23 cellular contexts compared by ENCODE assay signal in genomic region chr3:50508821-50509220, GRCh38. TPM values are rescaled to one million over a fixed set of nuclear protein-coding genes. Genes with fewer than 3 reads are reported as not detected.
DNase-seq lines count a peak whose midpoint lies in the region; ATAC-seq and TF ChIP-seq lines count a peak whose summit lies in the region.
"Had no signal": no experiment of that assay in that cellular context is flagged by ENCODE, and none has a peak within 500 bp of the region (broad histone marks: within the 10 kb centered on the region; RNA-seq: fewer than 3 reads in every experiment).

No MANE protein-coding gene starts in this region.

- no peak overlapping the region for H2BK20ac ChIP-seq in IMR-90 (ENCODE audit: low read depth, low read length)

- H3K4me2 ChIP-seq in BLaER1 treated with 17β-estradiol and CSF1 and Interleukin-3, amounts not matched to agents 10 nM and 100 nM: peak overlapping the region in 8 of 11 experiments; percentile 22 to 69 (median 43); a peak in 15 of 22 replicates
- no peak overlapping the region for H3K4me2 ChIP-seq in IMR-90 (ENCODE audit: low read depth, low read length)

- H4K20me1 ChIP-seq in BLaER1 treated with 17β-estradiol and CSF1 and Interleukin-3, amounts not matched to agents 10 nM and 100 nM: peaks cover 0 to 19% (median 0%) of the 10 kb centered on the region in 11 experiments; a peak in 8 of 22 replicates
- H4K20me1 ChIP-seq in IMR-90 (ENCODE audit: insufficient read depth, low read length): no peaks in the 10 kb centered on the region

- H3K56ac ChIP-seq in IMR-90 (ENCODE audit: extremely low read depth, insufficient read depth, low read length): no peak overlapping the region

- H4K91ac ChIP-seq in IMR-90 (ENCODE audit: insufficient read depth, low read depth, low read length): no peak overlapping the region

- H2AK5ac ChIP-seq in IMR-90 (ENCODE audit: low read depth, low read length): no peak overlapping the region

- no peaks in the 10 kb centered on the region; the same call in 1 of the 2 replicates for H3K9me1 ChIP-seq in IMR-90 (ENCODE audit: insufficient read depth, low read length)

- no peaks in the 10 kb centered on the region for H3K9me3 ChIP-seq in BLaER1 treated with 17β-estradiol and CSF1 and Interleukin-3, amounts not matched to agents 10 nM and 100 nM (replicated peaks in 1 of 11)
- H3K9me3 ChIP-seq in IMR-90 (ENCODE audit: control insufficient read depth, insufficient read depth, low read length): no peaks in the 10 kb centered on the region
- H3K9me3 ChIP-seq: BE2C had no signal

- no peak overlapping the region for H3K4me3 Mint-ChIP-seq in T-cell
- H3K4me3 Mint-ChIP-seq: CD14-positive monocyte; CD4-positive, alpha-beta memory T cell; CD4-positive, CD25-positive, alpha-beta regulatory T cell; CD8-positive, alpha-beta memory T cell had no signal

- H3K4me1 Mint-ChIP-seq in T-cell: no peaks in the 10 kb centered on the region

- ATAC-seq in IMR-90 (ENCODE audit: low read depth) (no peak), T-cell (replicated peaks in 1 of 4) (no peak)
- ATAC-seq: GM12878 had no signal

- BruUV-seq in IMR-90 (replicated peaks; lab: Mats Ljungman, UMichigan): no TSS peak

- no peak overlapping the region for H2BK15ac ChIP-seq in IMR-90 (ENCODE audit: low read depth, low read length)

- no peak overlapping the region for H3K4me3 ChIP-seq in BLaER1 treated with 17β-estradiol and CSF1 and Interleukin-3, amounts not matched to agents 10 nM and 100 nM
- H3K4me3 ChIP-seq in IMR-90 (ENCODE audit: insufficient read depth, low read depth, low read length): no peak overlapping the region
- H3K4me3 ChIP-seq: GM12878 had no signal

- POLR2A ChIA-PET in IMR-90 (lab: Charles Lee; ENCODE audit: unreplicated experiment): no interaction called here
- POLR2A ChIA-PET in T-cell (lab: Charles Lee): interaction anchor here (0.5 to 0.7 kb wide), 2 partner anchors 203 to 376 kb away, joined by 3 read pairs; no protein-coding TSS in a partner anchor

- WGBS in IMR-90 (ENCODE audit: extremely low coverage in 2 of 2, insufficient read length in 1 of 2), 2 experiments: no CpG with 5 or more reads among the region's 1 CpG

- peak overlapping the region; percentile 10 for H2AFZ ChIP-seq in IMR-90 (replicated peaks; ENCODE audit: low read length, poor library complexity)

- no peak overlapping the region for H3K18ac ChIP-seq in IMR-90 (ENCODE audit: low read depth, low read length)

- no peak for TF ChIP-seq CTCF in IMR-90 (conservative IDR thresholded peaks at IDR 0.05; ENCODE audit: low read depth, low read length)

- H4K5ac ChIP-seq in IMR-90 (ENCODE audit: low read depth, low read length): no peak overlapping the region

- intact Hi-C loops in IMR-90 (cut with micrococcal nuclease): no loop called here

- H3K4ac ChIP-seq in IMR-90 (ENCODE audit: low read depth, low read length): no peak overlapping the region

- H4K8ac ChIP-seq in IMR-90 (ENCODE audit: low read depth in 2 of 2, low read length in 2 of 2): no peak overlapping the region

- H3K9me3 Mint-ChIP-seq in T-cell: no peaks in the 10 kb centered on the region
- H3K9me3 Mint-ChIP-seq: CD14-positive monocyte; CD4-positive, alpha-beta memory T cell; CD8-positive, alpha-beta memory T cell had no signal

- no peak overlapping the region for H3K27ac Mint-ChIP-seq in T-cell
- H3K27ac Mint-ChIP-seq: CD14-positive monocyte; CD4-positive, alpha-beta memory T cell; CD4-positive, CD25-positive, alpha-beta regulatory T cell had no signal

- H3K27ac ChIP-seq in BLaER1 treated with 17β-estradiol and CSF1 and Interleukin-3, amounts not matched to agents 10 nM and 100 nM: no peak overlapping the region
- H3K27ac ChIP-seq in IMR-90 (ENCODE audit: insufficient read depth, low read length): no peak overlapping the region

- H3K14ac ChIP-seq in IMR-90 (replicated peaks; ENCODE audit: low read depth, low read length): no peak overlapping the region

- H2BK120ac ChIP-seq in IMR-90 (ENCODE audit: low read depth, low read length): no peak overlapping the region

- H3K23ac ChIP-seq in IMR-90 (ENCODE audit: low read depth, low read length): no peak overlapping the region

- no peak overlapping the region for H3K9ac ChIP-seq in BLaER1 treated with 17β-estradiol and CSF1 and Interleukin-3, amounts not matched to agents 10 nM and 100 nM
- H3K9ac ChIP-seq in IMR-90 (ENCODE audit: low read depth, low read length): no peak overlapping the region

- H3K27me3 Mint-ChIP-seq in T-cell: peaks cover 0 to 12% of the 10 kb centered on the region in 2 donors

- peaks cover 0 to 61% (median 53%) of the 10 kb centered on the region in 10 experiments; a peak in 16 of 20 replicates for H3K4me1 ChIP-seq in BLaER1 treated with 17β-estradiol and CSF1 and Interleukin-3, amounts not matched to agents 10 nM and 100 nM
- no peaks in the 10 kb centered on the region for H3K4me1 ChIP-seq in IMR-90 (ENCODE audit: control insufficient read depth, insufficient read depth, low read length)

- no peak overlapping the region for H2AK9ac ChIP-seq in IMR-90 (replicated peaks; ENCODE audit: low read depth, low read length, poor library complexity)

- TF ChIP-seq POLR2A in IMR-90 (IDR thresholded peaks at IDR 0.05; ENCODE audit: low read depth, low read length): no peak

- H3K36me3 ChIP-seq in BLaER1 treated with 17β-estradiol and CSF1 and Interleukin-3, amounts not matched to agents 10 nM and 100 nM: no peaks in the 10 kb centered on the region
- H3K36me3 ChIP-seq in IMR-90 (ENCODE audit: control insufficient read depth, insufficient read depth, low read length): no peaks in the 10 kb centered on the region
- H3K36me3 ChIP-seq: BE2C had no signal

- dilution Hi-C loops in IMR-90 (cut with HindIII; ENCODE audit: low sequenced_read_pairs, unreplicated experiment): no loop called here

- TF ChIP-seq RAD21 in IMR-90 (IDR thresholded peaks at IDR 0.05; ENCODE audit: low read length): no peak

- peaks cover 11 to 19% (median 15%) of the 10 kb centered on the region in 11 experiments for H3K27me3 ChIP-seq in BLaER1 treated with 17β-estradiol and CSF1 and Interleukin-3, amounts not matched to agents 10 nM and 100 nM
- peaks cover 75% of the 10 kb centered on the region for H3K27me3 ChIP-seq in IMR-90 (ENCODE audit: control insufficient read depth, insufficient read depth, low read length)
- H3K27me3 ChIP-seq: BE2C had no signal

- DNase-seq in IMR-90 (no peak), T-cell (no peak), OCI-M2 (lab: John Stamatoyannopoulos, UW; ENCODE audit: unreplicated experiment) (no peak), NCI-H2171 (lab: John Stamatoyannopoulos, UW) (no peak)
- DNase-seq: 8988T; ACHN; BE2C; C1 segment of cervical spinal cord; CD4-positive, CD25-positive, alpha-beta regulatory T cell; CD8-positive, alpha-beta memory T cell; COR-L47; DMS 273 treated with DMSO at 0.1 percent for 48 hours; DMS153; DMS53; DMS79; DND-41; EL; GDM1 had no signal

- H3K36me3 Mint-ChIP-seq in T-cell: no peaks in the 10 kb centered on the region
- H3K36me3 Mint-ChIP-seq: CD14-positive monocyte; CD4-positive, alpha-beta memory T cell; CD4-positive, CD25-positive, alpha-beta regulatory T cell; CD8-positive, alpha-beta memory T cell had no signal

- CTCF ChIA-PET in IMR-90 (lab: Yijun Ruan, JAX) (interaction anchor here (0.6 kb wide), 1 partner anchor 48 kb away, joined by 4 read pairs; no protein-coding TSS in a partner anchor), T-cell (lab: Charles Lee) (no interaction called here)

- no peak overlapping the region for H2BK5ac ChIP-seq in IMR-90 (ENCODE audit: low read depth, low read length, poor library complexity, severe bottlenecking)

- H3K79me1 ChIP-seq in IMR-90 (ENCODE audit: low read depth in 1 of 2, low read length in 2 of 2): no peaks in the 10 kb centered on the region

- in situ Hi-C loops in IMR-90 (cut with MboI; ENCODE audit: low sequenced_read_pairs): no loop called here

TF ChIP-seq in IMR-90, 13 proteins besides CTCF, POLR2A, EP300 and RAD21:
- TF ChIP-seq MAFK (IDR thresholded peaks at IDR 0.05; ENCODE audit: low read depth, low read length) (no peak), NFE2L2 (IDR thresholded peaks at IDR 0.05; ENCODE audit: low read depth, low read length) (no peak), CHD1 (IDR thresholded peaks at IDR 0.05; ENCODE audit: low read depth, low read length) (no peak), RFX5 (IDR thresholded peaks at IDR 0.05; ENCODE audit: low read depth, low read length) (no peak)

RNA-seq across cellular contexts. Expression of gene CACNA2D2, which starts 5.4 kb away (rescaled TPM):
- total RNA-seq in IMR-90 (2012; rRNA removed) (not detected in 2 replicates), T-cell (1 to 10 TPM; 2.6 to 8.9 (median 4.1) TPM)
- 0.11 and 0.15 TPM in 2 replicates for polyA plus RNA-seq in IMR-90 (2012; rRNA removed)
- polyA plus RNA-seq in IMR-90 (2012; cell fraction: cytosol; rRNA removed): 0.06 and 0.10 TPM in 2 replicates
- 0.26 and 0.29 TPM in 2 replicates for polyA plus RNA-seq in IMR-90 (2012; cell fraction: nucleus; rRNA removed; ENCODE audit: low replicate concordance)
- total RNA-seq: Daoy had no signal

RNA-seq across cellular contexts. Expression of gene C3orf18, which starts 58.7 kb away (rescaled TPM):
- total RNA-seq in IMR-90 (2012; rRNA removed): 6.8 and 6.9 TPM in 2 replicates
- 10.6 and 10.9 TPM in 2 replicates for polyA plus RNA-seq in IMR-90 (2012; rRNA removed)
- 9.5 and 9.9 TPM in 2 replicates for polyA plus RNA-seq in IMR-90 (2012; cell fraction: cytosol; rRNA removed)
- 29.0 and 30.6 TPM in 2 replicates for polyA plus RNA-seq in IMR-90 (2012; cell fraction: nucleus; rRNA removed; ENCODE audit: low replicate concordance)
- 10 to 100 TPM; 15.3 to 24.7 (median 19.5) TPM for total RNA-seq in T-cell
